22 cellular contexts compared by ENCODE assay signal in the genomic region with DNA sequence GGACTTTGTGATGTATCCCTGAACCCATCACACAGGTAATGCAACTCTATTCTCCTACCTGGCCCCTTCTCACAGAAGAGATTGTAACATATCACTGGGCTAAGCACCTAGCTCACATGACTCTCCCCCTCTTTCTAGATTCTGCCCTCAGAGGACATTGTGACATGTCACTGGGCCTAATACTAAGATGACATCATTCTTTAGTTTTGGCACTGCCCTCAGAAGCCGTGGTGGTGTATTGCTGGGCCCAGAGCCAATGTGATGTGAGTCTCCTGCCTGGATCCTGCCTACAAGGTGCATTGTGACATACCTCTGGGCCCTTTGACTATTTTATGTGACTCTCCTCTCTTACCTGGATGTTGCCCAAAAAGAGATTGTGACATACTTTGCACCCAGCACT. TPM values are rescaled to one million over a fixed set of nuclear protein-coding genes. Genes with fewer than 3 reads are reported as not detected.
DNase-seq lines count a peak whose midpoint lies in the region; ATAC-seq, FAIRE-seq and TF ChIP-seq lines count a peak whose summit lies in the region.
"Had no signal": no experiment of that assay in that cellular context is flagged by ENCODE, and none has a peak within 500 bp of the region (broad histone marks: within the 10 kb centered on the region; RNA-seq: fewer than 3 reads in every experiment).

No MANE protein-coding gene starts in this region.

- 0% methylated on average over 1 of the region's 1 CpG for WGBS in HepG2 (ENCODE audit: low lambda C conversion rate)

- CTCF ChIA-PET in HepG2 (lab: Yijun Ruan, JAX; ENCODE audit: low intra/inter-chr PET ratio, low total read pairs) = no interaction called here

- peaks cover 9% of the 10 kb centered on the region for H3K9me3 Mint-ChIP-seq in chondrocyte (ENCODE audit: low read depth)

- no peaks in the 10 kb centered on the region for H3K4me1 Mint-ChIP-seq in chondrocyte (ENCODE audit: low read depth)
- H3K4me1 Mint-ChIP-seq: CD14-positive monocyte; CD8-positive, alpha-beta memory T cell; H9 had no signal

- H3K4me3 ChIP-seq in HepG2 (replicated peaks in 1 of 3; ENCODE audit: insufficient read depth in 1 of 3, low read depth in 2 of 3, low read length in 3 of 3) = no peak overlapping the region
- H3K4me3 ChIP-seq: BLaER1 treated with 17β-estradiol and CSF1 and Interleukin-3, amounts not matched to agents 10 nM and 100 nM; GM12878; GM23248 had no signal

- TF ChIP-seq EP300 in HepG2 (IDR thresholded peaks at IDR 0.05; ENCODE audit: low read depth in 2 of 2, low read length in 2 of 2) = no peak
- no peak for TF ChIP-seq EP300 in HepG2 (CRISPR knock-in tag; IDR thresholded peaks at IDR 0.05; ENCODE audit: borderline replicate concordance)

- H3K27ac Mint-ChIP-seq in chondrocyte (ENCODE audit: unreplicated experiment) = peak overlapping the region; percentile 11
- H3K27ac Mint-ChIP-seq: CD14-positive monocyte; CD4-positive, alpha-beta T cell; CD8-positive, alpha-beta memory T cell; H9 had no signal

- H3K27ac ChIP-seq in HepG2 (ENCODE audit: extremely low read length, insufficient read depth, low read length) = no peak overlapping the region
- H3K27ac ChIP-seq: BLaER1 treated with 17β-estradiol and CSF1 and Interleukin-3, amounts not matched to agents 10 nM and 100 nM; GM23248 had no signal

- TF ChIP-seq POLR2A in HepG2 (IDR thresholded peaks at IDR 0.05; ENCODE audit: insufficient read depth in 1 of 2, low read depth in 2 of 2, low read length in 2 of 2) = no peak

- no peaks in the 10 kb centered on the region for H3K27me3 Mint-ChIP-seq in chondrocyte (ENCODE audit: low read depth)
- H3K27me3 Mint-ChIP-seq: CD4-positive, alpha-beta T cell had no signal

- no peak overlapping the region for H3K4me2 ChIP-seq in HepG2 (ENCODE audit: low read depth, low read length)
- H3K4me2 ChIP-seq: BLaER1 treated with 17β-estradiol and CSF1 and Interleukin-3, amounts not matched to agents 10 nM and 100 nM had no signal

- no peaks in the 10 kb centered on the region for H3K27me3 ChIP-seq in HepG2 (ENCODE audit: control insufficient read depth in 1 of 2, insufficient read depth in 2 of 2, low read length in 2 of 2)
- H3K27me3 ChIP-seq: BE2C; BLaER1 treated with 17β-estradiol and CSF1 and Interleukin-3, amounts not matched to agents 10 nM and 100 nM had no signal

- no peak for TF ChIP-seq RAD21 in HepG2 (CRISPR knock-in tag; IDR thresholded peaks at IDR 0.05)

- no peak overlapping the region for H3K4me3 Mint-ChIP-seq in chondrocyte (ENCODE audit: unreplicated experiment)
- H3K4me3 Mint-ChIP-seq: CD14-positive monocyte; CD4-positive, alpha-beta T cell; CD8-positive, alpha-beta memory T cell; H9 had no signal

- no peaks in the 10 kb centered on the region for H4K20me1 ChIP-seq in HepG2 (ENCODE audit: insufficient read depth, low read length)
- H4K20me1 ChIP-seq: BLaER1 treated with 17β-estradiol and CSF1 and Interleukin-3, amounts not matched to agents 10 nM and 100 nM had no signal

- BruUV-seq in HepG2 (replicated peaks; lab: Mats Ljungman, UMichigan) = no TSS peak

- in situ Hi-C loops in HepG2 (cut with HindIII; ENCODE audit: extremely low pct_ligation_motif_present, low pct_unique_long_range_greater_than_20kb) = no loop called here

- H3K36me3 ChIP-seq in HepG2 (replicated peaks in 1 of 2; ENCODE audit: control insufficient read depth in 1 of 2, insufficient read depth in 2 of 2, low read length in 2 of 2) = no peaks in the 10 kb centered on the region

- DNase-seq in chondrocyte (ENCODE audit: low spot score) = no peak
- DNase-seq in HepG2 (ENCODE audit: low spot score) = no peak
- DNase-seq in 8988T = no peak
- no peak for DNase-seq in activated effector memory CD4-positive, alpha-beta T cell treated with anti-CD3 and anti-CD28 coated beads, Interleukin-2, amount 50 U/mL, for 16 hours
- DNase-seq in Ammon's horn (ENCODE audit: low spot score) = no peak
- DNase-seq: BE2C; CD4-positive, alpha-beta T cell; CD8-positive, alpha-beta memory T cell; DMS 273 treated with DMSO at 0.1 percent for 48 hours; DMS79; EL; GDM1; GM23248; H9 had no signal

- TF ChIP-seq CTCF in chondrocyte (IDR thresholded peaks at IDR 0.05) (no peak), HepG2 (CRISPR knock-in tag; IDR thresholded peaks at IDR 0.05) (no peak)

- no peaks in the 10 kb centered on the region for H3K4me1 ChIP-seq in HepG2 (ENCODE audit: insufficient read depth, low read length)
- H3K4me1 ChIP-seq: BE2C; BLaER1 treated with 17β-estradiol and CSF1 and Interleukin-3, amounts not matched to agents 10 nM and 100 nM had no signal

- H3K9me3 ChIP-seq in HepG2 (ENCODE audit: low read length) = peaks cover 99% of the 10 kb centered on the region

- FAIRE-seq in HepG2 (lab: Jason Lieb, UNC) = no peak
- FAIRE-seq: A204.1, D721Med, GM12878, GM19239 had no signal

- H3K9ac ChIP-seq in HepG2 (ENCODE audit: insufficient read depth, low read depth, low read length) = no peak overlapping the region
- H3K9ac ChIP-seq: BLaER1 treated with 17β-estradiol and CSF1 and Interleukin-3, amounts not matched to agents 10 nM and 100 nM; GM23248 had no signal

- ATAC-seq in esophagus mucosa (peak; percentile 32), HepG2 (no peak)
- ATAC-seq: GM12878, HCT116 had no signal

- POLR2A ChIA-PET in HepG2 (lab: Yijun Ruan, JAX) = no interaction called here

- H2AFZ ChIP-seq in HepG2 (ENCODE audit: low read length) = no peak overlapping the region
- H2AFZ ChIP-seq: GM23248 had no signal

- intact Hi-C loops in HepG2 (cut with micrococcal nuclease; ENCODE audit: unreplicated experiment) = no loop called here

- H3K36me3 Mint-ChIP-seq in chondrocyte (ENCODE audit: low read depth) = peaks cover 27% of the 10 kb centered on the region

- no peaks in the 10 kb centered on the region for H3K79me2 ChIP-seq in HepG2 (ENCODE audit: insufficient read depth, low read length)

TF ChIP-seq in HepG2, 621 proteins besides CTCF, POLR2A, EP300 and RAD21:
- TF ChIP-seq ATF7 (IDR thresholded peaks at IDR 0.05) (peak; percentile 82), ATF7 (CRISPR knock-in tag; IDR thresholded peaks at IDR 0.05) (no peak), DMTF1 (CRISPR knock-in tag; IDR thresholded peaks at IDR 0.05) (no peak)

RNA-seq across cellular contexts. Expression of gene ZNF730, which starts 21.4 kb away (rescaled TPM):
- total RNA-seq in chondrocyte = 0.57 to 4.1 TPM (median 2.6 TPM) in 3 replicates
- 0.44 TPM for total RNA-seq in esophagus mucosa
- 0.07 and 0.08 TPM in 2 replicates for total RNA-seq in HepG2 (2016; rRNA removed; fragmentation: Illumina TruSeq; extraction: Trizol)
- total RNA-seq in HepG2 (2016; cell fraction: cytosol; rRNA removed; fragmentation: Illumina TruSeq; extraction: Trizol; ENCODE audit: low read depth) = not detected in 2 replicates
- 0.15 and 0.26 TPM in 2 replicates for total RNA-seq in HepG2 (2016; cell fraction: insoluble cytoplasmic fraction; rRNA removed; fragmentation: Illumina TruSeq; extraction: Trizol)
- total RNA-seq in HepG2 (2016; cell fraction: membrane; rRNA removed; fragmentation: Illumina TruSeq; extraction: Trizol) = not detected in 2 replicates
- total RNA-seq in HepG2 (2016; cell fraction: nucleus; rRNA removed; fragmentation: Illumina TruSeq; extraction: Trizol) = 0.16 TPM in 1 of 2 replicates, not detected in the other
- polyA plus RNA-seq in HepG2 (2011; rRNA removed) = not detected in 2 replicates
- polyA plus RNA-seq in HepG2 (2011; cell fraction: cytosol; rRNA removed) = not detected in 2 replicates
- polyA plus RNA-seq in HepG2 (2011; cell fraction: nucleus; rRNA removed) = not detected in 2 replicates
- polyA plus RNA-seq in HepG2 (2012) = not detected in 2 replicates
- polyA plus RNA-seq in HepG2 (2016; cell fraction: cytosol; fragmentation: Illumina TruSeq; extraction: Trizol; ENCODE audit: low read depth) = not detected in 2 replicates
- polyA plus RNA-seq in HepG2 (2016; cell fraction: insoluble cytoplasmic fraction; fragmentation: Illumina TruSeq; extraction: Trizol; ENCODE audit: low read depth) = not detected in 2 replicates
- not detected in 2 replicates for polyA plus RNA-seq in HepG2 (2016; cell fraction: membrane; fragmentation: Illumina TruSeq; extraction: Trizol; ENCODE audit: low read depth)
- polyA plus RNA-seq in HepG2 (2016; cell fraction: nucleus; fragmentation: Illumina TruSeq; extraction: Trizol; ENCODE audit: insufficient read depth, low read depth) = not detected in 2 replicates
- not detected in 2 replicates for polyA minus RNA-seq in HepG2 (2011; rRNA and poly(A)+ RNA removed; ENCODE audit: low replicate concordance)
- polyA minus RNA-seq in HepG2 (2011; cell fraction: cytosol; rRNA and poly(A)+ RNA removed) = not detected in 2 replicates
- polyA minus RNA-seq in HepG2 (2011; cell fraction: nucleus; rRNA and poly(A)+ RNA removed) = not detected in 2 replicates
- total RNA-seq: CD4-positive, alpha-beta T cell; GM12878 had no signal
- polyA plus RNA-seq: CD14-positive monocyte; CD8-positive, alpha-beta memory T cell had no signal
